ENCODE assay signal across 8 cellular contexts in the genomic region with DNA sequence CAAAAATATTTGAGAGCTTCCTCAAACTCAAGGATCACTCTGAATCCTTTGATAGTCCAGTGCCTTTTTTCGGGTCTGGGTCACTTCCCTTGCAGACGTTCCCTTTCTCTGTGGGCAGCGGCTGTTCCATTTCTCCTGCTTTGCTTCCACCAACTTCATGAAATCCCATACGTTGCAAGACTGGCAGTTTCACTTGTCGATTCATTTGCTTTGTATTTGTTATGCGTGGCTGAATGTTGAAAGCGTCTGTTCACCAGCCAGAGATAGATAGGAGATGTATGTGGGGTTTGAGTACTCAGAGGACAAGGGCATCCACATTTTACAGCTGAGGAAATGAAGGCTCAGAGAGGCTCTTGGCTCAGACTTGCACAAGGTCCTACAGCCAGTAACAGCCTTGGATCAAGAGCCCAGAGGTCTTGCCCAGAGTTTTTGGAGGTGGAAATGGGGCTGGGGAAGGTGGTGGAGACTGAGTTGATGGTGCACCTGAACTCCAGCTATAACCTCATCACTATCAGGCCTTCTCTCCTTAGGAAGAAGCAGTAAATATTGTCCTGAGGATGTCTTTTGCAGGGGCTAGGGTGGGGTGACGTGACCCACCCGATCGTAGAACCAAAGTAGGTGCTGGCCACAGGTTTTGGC. TPM values are rescaled to one million over a fixed set of nuclear protein-coding genes. Genes with fewer than 3 reads are reported as not detected.
DNase-seq lines count a peak whose midpoint lies in the region; ATAC-seq and TF ChIP-seq lines count a peak whose summit lies in the region.

No MANE protein-coding gene starts in this region.

- H3K27me3 ChIP-seq in CD8-positive, alpha-beta memory T cell (ENCODE audit: insufficient read depth, low read length, poor library complexity, severe bottlenecking) = no peaks in the 10 kb centered on the region

- no peak for TF ChIP-seq CTCF in HFFc6 (IDR thresholded peaks at IDR 0.05)
- TF ChIP-seq CTCF in natural killer cell (IDR thresholded peaks at IDR 0.05) = no peak
- no peak for TF ChIP-seq CTCF in foreskin fibroblast (IDR thresholded peaks at IDR 0.05; ENCODE audit: low read depth, low read length)

- no peaks in the 10 kb centered on the region for H3K36me3 ChIP-seq in CD8-positive, alpha-beta memory T cell (ENCODE audit: insufficient read depth, low read length)

- peaks cover 58 to 83% (median 61%) of the 10 kb centered on the region in 3 donors for H3K4me1 Mint-ChIP-seq in CD8-positive, alpha-beta memory T cell
- H3K4me1 Mint-ChIP-seq in HFFc6 (ENCODE audit: low read depth) = peaks cover 24% of the 10 kb centered on the region
- H3K4me1 Mint-ChIP-seq in activated T-cell treated with anti-CD3 and anti-CD28 coated beads, Interleukin-2, amount 50 U/mL, for 4 hours (ENCODE audit: low read depth) = peaks cover 62% of the 10 kb centered on the region
- H3K4me1 Mint-ChIP-seq in natural killer cell = peaks cover 61 to 81% of the 10 kb centered on the region in 2 donors

- POLR2A ChIA-PET in CD8-positive, alpha-beta memory T cell (lab: Charles Lee) = interaction anchor here (1.0 to 2.3 kb wide), 5 partner anchors 51 to 592 kb away, joined by 3 to 22 read pairs (median 7); a partner anchor contains a TSS

- H3K27ac Mint-ChIP-seq in CD8-positive, alpha-beta memory T cell = peak overlapping the region; percentile 85 to 99 (median 94)
- H3K27ac Mint-ChIP-seq in HFFc6 = no peak overlapping the region
- peak overlapping the region; percentile 99 for H3K27ac Mint-ChIP-seq in natural killer cell

- peak overlapping the region; percentile 79 to 97 (median 82) for H3K4me3 Mint-ChIP-seq in CD8-positive, alpha-beta memory T cell
- H3K4me3 Mint-ChIP-seq in HFFc6 (peak overlapping the region; percentile 83), natural killer cell (peak overlapping the region; percentile 90)
- H3K4me3 Mint-ChIP-seq in activated T-cell treated with anti-CD3 and anti-CD28 coated beads, Interleukin-2, amount 50 U/mL, for 4 hours = peak overlapping the region; percentile 83

- peaks cover 0 to 4% of the 10 kb centered on the region in 2 donors for H3K27me3 Mint-ChIP-seq in CD8-positive, alpha-beta memory T cell
- H3K27me3 Mint-ChIP-seq in HFFc6 (ENCODE audit: insufficient read depth) (peaks cover 40% of the 10 kb centered on the region), natural killer cell (ENCODE audit: low read depth in 2 of 2) (no peaks in the 10 kb centered on the region)
- H3K27me3 Mint-ChIP-seq in activated T-cell treated with anti-CD3 and anti-CD28 coated beads, Interleukin-2, amount 50 U/mL, for 4 hours (ENCODE audit: low read depth) = no peaks in the 10 kb centered on the region

- no peaks in the 10 kb centered on the region for H3K9me3 Mint-ChIP-seq in CD8-positive, alpha-beta memory T cell
- no peaks in the 10 kb centered on the region for H3K9me3 Mint-ChIP-seq in HFFc6
- no peaks in the 10 kb centered on the region for H3K9me3 Mint-ChIP-seq in activated T-cell treated with anti-CD3 and anti-CD28 coated beads, Interleukin-2, amount 50 U/mL, for 4 hours
- H3K9me3 Mint-ChIP-seq in natural killer cell = no peaks in the 10 kb centered on the region

- peaks cover 76% of the 10 kb centered on the region for H3K4me1 ChIP-seq in CD8-positive, alpha-beta memory T cell (ENCODE audit: insufficient read depth, low read length)

- ATAC-seq in activated T-cell treated with anti-CD3 and anti-CD28 coated beads, Interleukin-2, amount 50 U/mL, for 4 hours = no peak
- ATAC-seq in natural killer cell = no peak
- no peak for ATAC-seq in HG02885 (IDR thresholded peaks at IDR 0.05; ENCODE audit: poor library complexity, unreplicated experiment)

- intact Hi-C loops in natural killer cell (cut with micrococcal nuclease) = loop anchor here (2.0 to 5.0 kb wide), 3 partner anchors 40 to 200 kb away; a partner anchor contains a TSS

- DNase-seq in CD8-positive, alpha-beta memory T cell = no peak
- DNase-seq in HFFc6 (no peak), natural killer cell (no peak), SW480 (ENCODE audit: low spot score) (no peak), foreskin fibroblast (no peak), NCI-H2227 treated with DMSO at 0.1 percent for 48 hours (lab: John Stamatoyannopoulos, UW) (no peak)
- DNase-seq in activated T-cell treated with anti-CD3 and anti-CD28 coated beads, Interleukin-2, amount 50 U/mL, for 4 hours = no peak

- CTCF ChIA-PET in CD8-positive, alpha-beta memory T cell (lab: Charles Lee) = interaction anchor here (0.6 to 2.3 kb wide), 14 partner anchors 9 to 118 kb away, joined by 3 to 12 read pairs (median 4); a partner anchor contains a TSS

- peak overlapping the region; percentile 63 for H3K27ac ChIP-seq in CD8-positive, alpha-beta memory T cell (ENCODE audit: low read depth, low read length)

- no peaks in the 10 kb centered on the region for H3K9me3 ChIP-seq in CD8-positive, alpha-beta memory T cell (ENCODE audit: low read length)

- peaks cover 0 to 3% (median 2%) of the 10 kb centered on the region in 3 donors for H3K36me3 Mint-ChIP-seq in CD8-positive, alpha-beta memory T cell
- H3K36me3 Mint-ChIP-seq in HFFc6 (ENCODE audit: low read depth) = no peaks in the 10 kb centered on the region
- no peaks in the 10 kb centered on the region for H3K36me3 Mint-ChIP-seq in activated T-cell treated with anti-CD3 and anti-CD28 coated beads, Interleukin-2, amount 50 U/mL, for 4 hours (ENCODE audit: insufficient read depth)
- no peaks in the 10 kb centered on the region for H3K36me3 Mint-ChIP-seq in natural killer cell

- H3K4me3 ChIP-seq in CD8-positive, alpha-beta memory T cell (ENCODE audit: low read length) = peak overlapping the region; percentile 71
- H3K4me3 ChIP-seq in foreskin fibroblast (ENCODE audit: low read depth in 1 of 2, low read length in 2 of 2) = no peak overlapping the region

RNA-seq across cellular contexts. Expression of a gene that starts 1.3 kb away (rescaled TPM):
- 10 to 100 TPM; 27.0 to 28.1 TPM for total RNA-seq in CD8-positive, alpha-beta memory T cell
- 22.6 TPM for polyA plus RNA-seq in CD8-positive, alpha-beta memory T cell
- total RNA-seq in HFFc6 (2021; fragmentation: NEBNext Ultra II Directional; extraction: Animal tissue kit (Norgen Biotek cat#: 25700)) = 1 to 10 TPM; 3.6 to 4.6 (median 4.1) TPM
- total RNA-seq in activated T-cell treated with anti-CD3 and anti-CD28 coated beads, Interleukin-2, amount 50 U/mL, for 4 hours = 1 to 10 TPM; 4.6 to 8.9 (median 6.9) TPM
- total RNA-seq in natural killer cell = 10 to 100 TPM; 15.5 to 24.4 (median 17.1) TPM

RNA-seq across cellular contexts. Expression of a gene that starts 4.7 kb away (rescaled TPM):
- 10 to 100 TPM; 46.1 to 48.5 TPM for total RNA-seq in CD8-positive, alpha-beta memory T cell
- polyA plus RNA-seq in CD8-positive, alpha-beta memory T cell = 23.5 TPM
- not detected for total RNA-seq in HFFc6 (2021; fragmentation: NEBNext Ultra II Directional; extraction: Animal tissue kit (Norgen Biotek cat#: 25700))
- 1 to 10 TPM; 1.7 to 6.7 (median 6.5) TPM for total RNA-seq in activated T-cell treated with anti-CD3 and anti-CD28 coated beads, Interleukin-2, amount 50 U/mL, for 4 hours
- 100 to 1,000 TPM in 1 of 3 donors, 10 to 100 TPM in 2; 83.2 to 118 (median 94.5) TPM for total RNA-seq in natural killer cell

RNA-seq across cellular contexts. Expression of a gene that starts 51.4 kb away (rescaled TPM):
- total RNA-seq in CD8-positive, alpha-beta memory T cell = 1 to 10 TPM; 6.8 to 7.0 TPM
- 3.3 TPM for polyA plus RNA-seq in CD8-positive, alpha-beta memory T cell
- 10 to 100 TPM; 24.4 to 28.9 (median 24.9) TPM for total RNA-seq in HFFc6 (2021; fragmentation: NEBNext Ultra II Directional; extraction: Animal tissue kit (Norgen Biotek cat#: 25700))
- total RNA-seq in activated T-cell treated with anti-CD3 and anti-CD28 coated beads, Interleukin-2, amount 50 U/mL, for 4 hours = 1 to 10 TPM; 1.1 to 2.6 (median 1.6) TPM
- total RNA-seq in natural killer cell = 1 to 10 TPM in 2 of 3 donors, under 1 TPM in 1; 0.75 to 2.5 (median 1.5) TPM

Comparison
In these comparisons a context has a peak if more than half of its experiments do, and no peak if none do; other contexts are left out.
1. RNA of a gene that starts 4.7 kb away (total RNA-seq): 83.2 to 118 TPM in natural killer cell and 46.1 to 48.5 TPM in CD8-positive, alpha-beta memory T cell; 1.7 to 6.7 TPM in activated T-cell treated with anti-CD3 and anti-CD28 coated beads, Interleukin-2, amount 50 U/mL, for 4 hours and not detected in HFFc6; every median in the first group is over 4 times any median in the second.
2. Peak in every context shown above with its lines, with median percentiles within 50 percentile points of each other: H3K4me3 Mint-ChIP-seq.